ENCODE assay signal across 8 cellular contexts in the genomic region with DNA sequence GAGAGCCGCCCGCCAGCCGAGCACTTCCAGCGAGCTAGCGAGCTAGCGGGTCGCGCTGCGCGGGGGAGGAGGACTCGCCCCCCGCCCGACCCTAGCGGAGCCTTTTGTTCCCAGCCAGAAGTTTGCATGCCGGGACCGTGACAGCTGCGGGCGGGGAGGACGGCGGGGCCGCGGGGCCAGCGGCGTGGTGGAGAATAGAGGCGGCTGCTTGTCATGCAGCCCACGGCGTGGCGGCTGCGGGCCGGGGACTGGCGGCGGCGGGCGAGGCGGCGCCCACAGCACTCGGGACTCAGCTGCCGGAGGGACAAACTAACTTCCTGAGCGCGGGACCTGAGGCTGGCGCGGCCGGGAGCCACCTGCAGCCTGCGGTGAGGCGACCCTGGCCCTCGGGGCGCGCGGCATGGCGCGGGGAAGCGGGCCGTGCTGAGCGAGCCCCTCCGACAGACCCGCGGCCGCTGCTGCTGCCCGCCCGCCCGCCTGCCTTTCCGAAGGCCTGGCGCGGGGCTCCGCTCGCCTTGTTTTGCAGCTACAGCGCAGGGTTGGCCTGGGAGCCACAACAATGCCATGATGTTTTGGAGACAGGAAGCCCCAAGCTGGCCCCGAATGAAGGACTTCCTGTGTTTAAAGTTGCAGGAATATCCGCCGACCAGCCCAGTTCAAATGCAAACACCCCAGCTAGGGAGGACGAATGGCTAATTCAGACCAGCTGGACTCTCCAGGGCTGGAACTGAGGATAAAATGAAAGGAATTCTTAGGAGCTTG.
DNase-seq lines count a peak whose midpoint lies in the region; ATAC-seq and TF ChIP-seq lines count a peak whose summit lies in the region.

No MANE protein-coding gene starts in this region.

- no peak for TF ChIP-seq CTCF in osteocyte (IDR thresholded peaks at IDR 0.05)

- H3K27ac Mint-ChIP-seq in activated naive CD8-positive, alpha-beta T cell: no peak overlapping the region
- H3K27ac Mint-ChIP-seq in osteocyte (ENCODE audit: unreplicated experiment): peak overlapping the region; percentile 80

- peaks cover 3% of the 10 kb centered on the region for H3K36me3 Mint-ChIP-seq in activated naive CD8-positive, alpha-beta T cell
- peaks cover 10% of the 10 kb centered on the region for H3K36me3 Mint-ChIP-seq in osteocyte (ENCODE audit: unreplicated experiment)

- peak; percentile 32 for ATAC-seq in GM21360 (IDR thresholded peaks at IDR 0.05; ENCODE audit: unreplicated experiment)
- peak; percentile 21 for ATAC-seq in Right ventricle myocardium superior (ENCODE audit: poor library complexity)
- no peak for ATAC-seq in GM19324 (IDR thresholded peaks at IDR 0.05; ENCODE audit: low FRiP score, unreplicated experiment)
- ATAC-seq in HG03565 (IDR thresholded peaks at IDR 0.05; ENCODE audit: unreplicated experiment): no peak

- peaks cover 57% of the 10 kb centered on the region for H3K4me1 Mint-ChIP-seq in activated naive CD8-positive, alpha-beta T cell (ENCODE audit: low read depth)
- peaks cover 80% of the 10 kb centered on the region for H3K4me1 Mint-ChIP-seq in osteocyte (ENCODE audit: unreplicated experiment)

- H3K27me3 Mint-ChIP-seq in activated naive CD8-positive, alpha-beta T cell: no peaks in the 10 kb centered on the region
- H3K27me3 Mint-ChIP-seq in osteocyte (ENCODE audit: unreplicated experiment): no peaks in the 10 kb centered on the region

- DNase-seq in COR-L47 (lab: John Stamatoyannopoulos, UW) (peak; percentile 13), NCI-H1105 treated with DMSO at 0.1 percent for 48 hours (lab: John Stamatoyannopoulos, UW) (peak; percentile 14), Right ventricle myocardium superior (peak; percentile 69), osteocyte (ENCODE audit: extremely low spot score, unreplicated experiment) (no peak)

- H3K9me3 Mint-ChIP-seq in activated naive CD8-positive, alpha-beta T cell (ENCODE audit: low read depth): no peaks in the 10 kb centered on the region
- no peaks in the 10 kb centered on the region for H3K9me3 Mint-ChIP-seq in osteocyte (ENCODE audit: unreplicated experiment)

- intact Hi-C loops in Right ventricle myocardium superior (cut with DNase I): no loop called here

- peak overlapping the region; percentile 84 for H3K4me3 Mint-ChIP-seq in activated naive CD8-positive, alpha-beta T cell
- H3K4me3 Mint-ChIP-seq in osteocyte (ENCODE audit: unreplicated experiment): peak overlapping the region; percentile 84

Comparison
In these comparisons a context has a peak if more than half of its experiments do, and no peak if none do; other contexts are left out.
1. ATAC-seq: peak in GM21360 (single experiment) and Right ventricle myocardium superior (single experiment); none in GM19324 (single experiment) and HG03565 (single experiment).